1 cellular context compared by ENCODE assay signal in genomic region chr10:47452495-47453434, GRCh38.
TF ChIP-seq lines count a peak whose summit lies in the region.

No MANE protein-coding gene starts in this region.

TF ChIP-seq in H1, 55 proteins besides CTCF, POLR2A, EP300 and RAD21:
- TF ChIP-seq SP1 (IDR thresholded peaks at IDR 0.05; ENCODE audit: low read depth, low read length): no peak
- TF ChIP-seq RXRA (IDR thresholded peaks at IDR 0.05; ENCODE audit: insufficient read depth, low read depth, low read length): no peak
- no peak for TF ChIP-seq MAX (IDR thresholded peaks at IDR 0.05)
- TF ChIP-seq CHD1 (IDR thresholded peaks at IDR 0.05; ENCODE audit: low read depth, low read length): no peak
- no peak for TF ChIP-seq ASH2L (IDR thresholded peaks at IDR 0.05; ENCODE audit: low read length)
- TF ChIP-seq SIX5 (IDR thresholded peaks at IDR 0.05; ENCODE audit: low read depth, low read length): no peak
- TF ChIP-seq GABPA (IDR thresholded peaks at IDR 0.05; ENCODE audit: borderline replicate concordance, insufficient read depth, low read length): no peak
- TF ChIP-seq CTBP2 (IDR thresholded peaks at IDR 0.05; ENCODE audit: borderline replicate concordance, insufficient read depth, insufficient read length, low read length): no peak
- no peak for TF ChIP-seq CBX8 (IDR thresholded peaks at IDR 0.05; ENCODE audit: borderline replicate concordance, low read depth, low read length)
- TF ChIP-seq E2F6 (IDR thresholded peaks at IDR 0.05): no peak
- TF ChIP-seq GTF2F1 (IDR thresholded peaks at IDR 0.05; ENCODE audit: borderline replicate concordance, low read depth, low read length): no peak
- TF ChIP-seq CBX5 (IDR thresholded peaks at IDR 0.05; ENCODE audit: low read depth, low read length): no peak
- TF ChIP-seq POU5F1 (IDR thresholded peaks at IDR 0.05; ENCODE audit: low read depth, low read length): no peak
- no peak for TF ChIP-seq CREB1 (IDR thresholded peaks at IDR 0.05)
- no peak for TF ChIP-seq ATF2 (IDR thresholded peaks at IDR 0.05; ENCODE audit: low read length)
- TF ChIP-seq BACH1 (IDR thresholded peaks at IDR 0.05; ENCODE audit: low read length): no peak
- no peak for TF ChIP-seq SIN3A (conservative IDR thresholded peaks at IDR 0.05 in 1 of 2, IDR thresholded peaks at IDR 0.05 in 1 of 2; ENCODE audit: low read depth in 1 of 2, low read length in 2 of 2)
- TF ChIP-seq USF2 (IDR thresholded peaks at IDR 0.05; ENCODE audit: low read length): no peak
